8 cellular contexts compared by ENCODE assay signal in genomic region chr6:133837801-133838349, GRCh38. TPM values are rescaled to one million over a fixed set of nuclear protein-coding genes. Genes with fewer than 3 reads are reported as not detected.
DNase-seq lines count a peak whose midpoint lies in the region; ATAC-seq and TF ChIP-seq lines count a peak whose summit lies in the region.

No MANE protein-coding gene starts in this region.

- TF ChIP-seq CTCF in OCI-LY7 (conservative IDR thresholded peaks at IDR 0.05; ENCODE audit: low read length) (peak; percentile 84), foreskin fibroblast (IDR thresholded peaks at IDR 0.05; ENCODE audit: low read depth, low read length) (peak; percentile 66)

- H3K9me3 ChIP-seq in OCI-LY7 (ENCODE audit: low read length) (no peaks in the 10 kb centered on the region), aorta (ENCODE audit: control insufficient read depth, low read length) (no peaks in the 10 kb centered on the region)

- H3K36me3 ChIP-seq in OCI-LY7 (ENCODE audit: insufficient read depth, low read length) (no peaks in the 10 kb centered on the region), aorta (ENCODE audit: control insufficient read depth in 1 of 2, insufficient read depth in 2 of 2, low read length in 1 of 2) (no peaks in the 10 kb centered on the region)

- POLR2A ChIA-PET in OCI-LY7 (lab: Charles Lee) = no interaction called here

- intact Hi-C loops in OCI-LY7 (cut with micrococcal nuclease; ENCODE audit: unreplicated experiment) = no loop called here
- intact Hi-C loops in posterior vena cava (cut with DNase I) = loop anchor here in 1 of 2 donors (10.0 kb wide), 1 partner anchor 263 kb away; no protein-coding TSS in a partner anchor
- intact Hi-C loops in aorta (cut with DNase I) = loop anchor here in 1 of 2 donors (5.0 to 10.0 kb wide), 2 partner anchors 77 to 271 kb away; no protein-coding TSS in a partner anchor

- H3K9me2 ChIP-seq in OCI-LY7 (ENCODE audit: insufficient read depth, low read length) = no peaks in the 10 kb centered on the region

- 0 out of 2 replicates have a peak overlapping the region, but pooled peaks have one; percentile 31 for H2AFZ ChIP-seq in OCI-LY7 (ENCODE audit: low read length)

- H3K4me3 ChIP-seq in OCI-LY7 (ENCODE audit: low read depth, low read length, poor library complexity, severe bottlenecking) = no peak overlapping the region
- H3K4me3 ChIP-seq in foreskin fibroblast (ENCODE audit: low read depth in 1 of 2, low read length in 2 of 2) = peak overlapping the region; percentile 20 to 35
- H3K4me3 ChIP-seq in aorta (ENCODE audit: low read length in 2 of 2) = peak overlapping the region; percentile 22 to 60

- H3K27ac ChIP-seq in OCI-LY7 (ENCODE audit: low read depth, low read length, poor library complexity, severe bottlenecking) (no peak overlapping the region), aorta (ENCODE audit: low read depth in 1 of 2, low read length in 2 of 2) (no peak overlapping the region)

- H4K20me1 ChIP-seq in OCI-LY7 (ENCODE audit: insufficient read depth, low read length) = no peaks in the 10 kb centered on the region

- BruUV-seq in OCI-LY7 (replicated peaks; lab: Mats Ljungman, UMichigan) = no TSS peak

- H3K4me2 ChIP-seq in OCI-LY7 (ENCODE audit: low read length) = no peak overlapping the region

- DNase-seq in NCI-H2227 (lab: John Stamatoyannopoulos, UW; ENCODE audit: unreplicated experiment) (peak; percentile 50), NCI-H2227 treated with DMSO at 0.1 percent for 48 hours (lab: John Stamatoyannopoulos, UW) (no peak), OCI-LY7 (ENCODE audit: low spot score) (peak; percentile 21), foreskin fibroblast (peak in 1 of 2 donors; percentile 67), posterior vena cava (ENCODE audit: low spot score) (peak; percentile 80), aorta (peak; percentile 64 to 81)
- peak; percentile 26 to 30 for DNase-seq in activated T-helper 1 cell treated with anti-CD3 and anti-CD28 coated beads, Interleukin-2, amount 50 U/mL, for 16 hours (ENCODE audit: low read depth in 1 of 2, low spot score in 1 of 2)

- CTCF ChIA-PET in OCI-LY7 (lab: Charles Lee; ENCODE audit: unreplicated experiment) = no interaction called here

- WGBS in aorta, 2 donors = 9 to 10% methylated on average over 30 of the region's 30 CpGs

- H3K27me3 ChIP-seq in aorta (ENCODE audit: control insufficient read depth in 1 of 2, insufficient read depth in 2 of 2, low read length in 1 of 2) = no peaks in the 10 kb centered on the region

- ATAC-seq in HG03196 (IDR thresholded peaks at IDR 0.05; ENCODE audit: unreplicated experiment) (peak; percentile 68), aorta (ENCODE audit: low FRiP score) (peak; percentile 59)

- no peaks in the 10 kb centered on the region for H3K4me1 ChIP-seq in OCI-LY7 (ENCODE audit: insufficient read depth, low read length, poor library complexity, severe bottlenecking)
- H3K4me1 ChIP-seq in aorta (ENCODE audit: control insufficient read depth in 1 of 2, insufficient read depth in 2 of 2, low read length in 2 of 2) = no peaks in the 10 kb centered on the region

- no peaks in the 10 kb centered on the region for H3K79me2 ChIP-seq in OCI-LY7 (ENCODE audit: insufficient read depth, low read depth, low read length)

RNA-seq across cellular contexts. Expression of gene TCF21, which starts 51.0 kb away (rescaled TPM):
- not detected in 2 replicates for total RNA-seq in OCI-LY7 (2014; rRNA removed; shearing (Covaris generic))
- total RNA-seq in OCI-LY7 (2022) = not detected in 2 replicates
- 1 to 10 TPM; 1.9 to 4.5 TPM for total RNA-seq in posterior vena cava
- under 1 TPM; 0.29 to 0.63 TPM for total RNA-seq in aorta
- under 1 TPM; 0.36 to 0.63 TPM for polyA plus RNA-seq in aorta
